In genomic region chr17:59727817-59728533, GRCh38 we compare ENCODE assay signal across 22 cellular contexts. TPM values are rescaled to one million over a fixed set of nuclear protein-coding genes. Genes with fewer than 3 reads are reported as not detected.
DNase-seq lines count a peak whose midpoint lies in the region; ATAC-seq, FAIRE-seq and TF ChIP-seq lines count a peak whose summit lies in the region.
"Had no signal": no experiment of that assay in that cellular context is flagged by ENCODE, and none has a peak within 500 bp of the region (broad histone marks: within the 10 kb centered on the region; RNA-seq: fewer than 3 reads in every experiment).

No MANE protein-coding gene starts in this region.

- intact Hi-C loops in PC-3 (cut with micrococcal nuclease), result no loop called here

- no peaks in the 10 kb centered on the region for H3F3A ChIP-seq in PC-3 (ENCODE audit: low read length, unreplicated experiment)

- H2AFZ ChIP-seq in PC-3 (ENCODE audit: low read length), result no peak overlapping the region

- no peak for DNase-seq in PC-3
- no peak for DNase-seq in left lobe of liver (ENCODE audit: low spot score)
- DNase-seq in NCI-H2081 treated with DMSO at 0.1 percent for 48 hours (lab: John Stamatoyannopoulos, UW), result no peak
- DNase-seq in NCI-H748 treated with DMSO at 0.1 percent for 48 hours (lab: John Stamatoyannopoulos, UW), result no peak
- DNase-seq: ACHN; CD8-positive, alpha-beta T cell; GDM1; H7; NCI-H1105 treated with DMSO at 0.1 percent for 48 hours; NCI-H1694; NCI-H2081; NCI-H446; NCI-H69; Peyer's patch; SJCRH30; T-cell had no signal

- no peak for TF ChIP-seq CTCF in PC-3 (conservative IDR thresholded peaks at IDR 0.05; ENCODE audit: low read depth, low read length)

- BruUV-seq in PC-3 (replicated peaks; lab: Mats Ljungman, UMichigan), result no TSS peak

- peak; percentile 17 for FAIRE-seq in G401.6 (lab: Jason Lieb, UNC)
- FAIRE-seq: GM18507 had no signal

- H3K27me3 ChIP-seq in PC-3 (ENCODE audit: low read length), result no peaks in the 10 kb centered on the region
- H3K27me3 ChIP-seq in skeletal muscle tissue (ENCODE audit: control insufficient read depth in 3 of 3, insufficient read depth in 3 of 3, low read length in 3 of 3), result no peaks in the 10 kb centered on the region
- H3K27me3 ChIP-seq: BLaER1, Peyer's patch, SJCRH30 had no signal

- 0 out of 2 replicates have a peak, but pooled peaks cover 3% of the 10 kb centered on the region for H3K36me3 ChIP-seq in PC-3 (ENCODE audit: low read depth, low read length)
- H3K36me3 ChIP-seq in skeletal muscle tissue (ENCODE audit: control insufficient read depth in 3 of 3, insufficient read depth in 3 of 3, low read length in 3 of 3), result no peaks in the 10 kb centered on the region
- H3K36me3 ChIP-seq: Peyer's patch, SJCRH30 had no signal

- H3K4me1 ChIP-seq in PC-3 (ENCODE audit: insufficient read depth, low read length) (peaks cover 16% of the 10 kb centered on the region), skeletal muscle tissue (ENCODE audit: control insufficient read depth in 3 of 3, insufficient read depth in 3 of 3, low read length in 3 of 3) (peaks cover 0 to 3% (median 0%) of the 10 kb centered on the region in 3 donors)
- H3K4me1 ChIP-seq: BLaER1, SJCRH30 had no signal

- H3K4me2 ChIP-seq in PC-3 (ENCODE audit: low read length), result no peak overlapping the region
- H3K4me2 ChIP-seq: BLaER1, KMS-11 had no signal

- H3K9me2 ChIP-seq in PC-3 (replicated peaks; ENCODE audit: low read length), result no peaks in the 10 kb centered on the region

- no peak overlapping the region for H3K4me3 ChIP-seq in PC-3 (ENCODE audit: low read length)
- H3K4me3 ChIP-seq in skeletal muscle tissue (ENCODE audit: low read length in 3 of 3), result no peak overlapping the region
- H3K4me3 ChIP-seq: BLaER1, Peyer's patch, SJCRH30 had no signal

- no peaks in the 10 kb centered on the region for H4K20me1 ChIP-seq in PC-3 (ENCODE audit: low read length)

- no peak overlapping the region for H3K9ac ChIP-seq in PC-3 (ENCODE audit: low read length)
- no peak overlapping the region for H3K9ac ChIP-seq in skeletal muscle tissue (ENCODE audit: low read depth in 1 of 3, low read length in 3 of 3)
- H3K9ac ChIP-seq: BLaER1, KMS-11 had no signal

- H3K27ac ChIP-seq in PC-3 (ENCODE audit: low read length) (no peak overlapping the region), skeletal muscle tissue (ENCODE audit: low read depth, low read length) (peak overlapping the region; percentile 42)
- H3K27ac ChIP-seq: BLaER1, KMS-11, Peyer's patch, SJCRH30 had no signal

- no peaks in the 10 kb centered on the region for H3K9me3 ChIP-seq in PC-3 (ENCODE audit: low read length)
- H3K9me3 ChIP-seq in skeletal muscle tissue (ENCODE audit: control insufficient read depth in 3 of 3, low read length in 3 of 3), result no peaks in the 10 kb centered on the region
- H3K9me3 ChIP-seq: BLaER1, Peyer's patch, SJCRH30 had no signal

- POLR2A ChIA-PET in PC-3 (lab: Charles Lee; ENCODE audit: unreplicated experiment), result no interaction called here

- CTCF ChIA-PET in PC-3 (lab: Charles Lee), result no interaction called here

- peak; percentile 53 for ATAC-seq in PC-3
- ATAC-seq in left lobe of liver, result peak; percentile 27
- no peak for ATAC-seq in HG03039 (IDR thresholded peaks at IDR 0.05; ENCODE audit: unreplicated experiment)
- ATAC-seq: CD8-positive, alpha-beta T cell; T-cell had no signal

- peaks cover 65% of the 10 kb centered on the region for H3K79me2 ChIP-seq in PC-3 (ENCODE audit: low read length)

RNA-seq across cellular contexts. Expression of gene VMP1, which starts 20.5 kb away (rescaled TPM):
- total RNA-seq in PC-3 (2014; rRNA removed) (237 and 277 TPM in 2 replicates), left lobe of liver (65.0 TPM), skeletal muscle tissue (128 TPM)

RNA-seq across cellular contexts. Expression of gene PTRH2, which starts 20.7 kb away (rescaled TPM):
- total RNA-seq in PC-3 (2014; rRNA removed) (69.8 and 82.1 TPM in 2 replicates), left lobe of liver (10.3 TPM), skeletal muscle tissue (18.3 TPM)
